8 cellular contexts compared by ENCODE assay signal in the genomic region with DNA sequence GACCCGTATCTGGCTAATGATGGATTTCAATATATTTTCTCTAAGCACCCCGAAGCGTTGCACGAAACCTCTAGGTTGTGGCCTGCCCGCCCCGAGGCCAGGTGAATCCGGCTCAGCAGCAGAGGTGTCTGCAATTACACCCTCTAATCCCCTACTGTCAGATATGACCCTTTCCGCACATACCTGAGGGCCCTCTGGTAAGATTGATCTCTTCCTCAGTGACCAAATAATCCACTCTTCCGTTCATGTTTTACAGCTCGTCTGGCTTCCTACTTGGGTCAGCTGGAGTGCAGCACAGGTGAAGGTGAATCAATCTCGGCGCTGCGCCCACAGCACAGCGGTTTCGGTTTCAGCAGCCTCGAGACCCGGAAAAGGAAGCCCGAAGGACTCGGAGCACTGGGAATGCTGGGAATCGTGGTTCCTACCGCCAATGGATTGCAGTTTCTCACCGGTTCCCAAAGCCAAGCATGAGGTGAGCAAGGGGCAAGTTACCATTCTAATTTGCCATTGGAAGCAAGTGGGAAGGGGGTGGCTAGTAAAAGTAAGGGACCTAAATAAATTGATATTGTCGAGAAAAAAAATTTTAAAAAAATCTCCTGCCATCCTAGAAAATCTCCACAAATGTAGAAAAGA. TPM values are rescaled to one million over a fixed set of nuclear protein-coding genes. Genes with fewer than 3 reads are reported as not detected.
DNase-seq lines count a peak whose midpoint lies in the region; ATAC-seq and TF ChIP-seq lines count a peak whose summit lies in the region.

Gene SYNJ2BP (minus strand): TSS at position 374 of the 633 bp plus-strand sequence. CDS start 127 bp downstream, at position 247.

- TF ChIP-seq CTCF in C4-2B (conservative IDR thresholded peaks at IDR 0.05) (no peak), spleen (IDR thresholded peaks at IDR 0.05 in 8 of 11, conservative IDR thresholded peaks at IDR 0.05 in 3 of 11) (no peak)

- ATAC-seq in GM21515 (IDR thresholded peaks at IDR 0.05; ENCODE audit: unreplicated experiment) = peak; percentile 59

- H3K27me3 ChIP-seq in spleen (replicated peaks in 1 of 7) = no peaks in the 10 kb centered on the region

- intact Hi-C loops in spleen (cut with DNase I; ENCODE audit: low total_unique reads) = no loop called here

- peak; percentile 75 for DNase-seq in NCI-H2081 treated with DMSO at 0.1 percent for 48 hours (lab: John Stamatoyannopoulos, UW)
- DNase-seq in activated CD4-positive, CD25-positive, alpha-beta regulatory T cell treated with anti-CD3 and anti-CD28 coated beads, Interleukin-2, amount 50 U/mL, for 16 hours (ENCODE audit: low read depth, low spot score) = peak; percentile 20
- peak; percentile 34 to 59 for DNase-seq in cerebellar nuclear complex (lab: John Stamatoyannopoulos, UW)
- DNase-seq in islet precursor cell = peak; percentile 90
- DNase-seq in spleen = peak; percentile 88
- no peak for DNase-seq in SKM-1 (lab: John Stamatoyannopoulos, UW; ENCODE audit: unreplicated experiment)

- TF ChIP-seq POLR2A in spleen (IDR thresholded peaks at IDR 0.05) = no peak

- peaks cover 12 to 51% (median 24%) of the 10 kb centered on the region in 6 donors for H3K4me1 ChIP-seq in spleen

- peaks cover 0 to 17% (median 0%) of the 10 kb centered on the region in 6 donors for H3K36me3 ChIP-seq in spleen

- H3K27ac ChIP-seq in C4-2B (peak within 1 kb of the TSS; percentile 74), spleen (peak within 1 kb of the TSS; percentile 2 to 83 (median 74))

- 1 to 2% (median 1%) methylated on average over 23 of the region's 23 CpGs for WGBS in spleen, 5 donors

- H3K9me3 ChIP-seq in spleen = no peaks in the 10 kb centered on the region

- H3K4me3 ChIP-seq in spleen = peak within 1 kb of the TSS; percentile 66 to 87 (median 78)

RNA-seq across cellular contexts. Expression of gene SYNJ2BP, which starts in this region (rescaled TPM):
- 10 to 100 TPM; 19.0 to 29.1 (median 23.7) TPM for total RNA-seq in spleen
- 10 to 100 TPM in 1 of 3 donors, 1 to 10 TPM in 2; 4.8 to 11.0 (median 6.5) TPM for polyA plus RNA-seq in spleen
